25 cellular contexts compared by ENCODE assay signal in the genomic region with DNA sequence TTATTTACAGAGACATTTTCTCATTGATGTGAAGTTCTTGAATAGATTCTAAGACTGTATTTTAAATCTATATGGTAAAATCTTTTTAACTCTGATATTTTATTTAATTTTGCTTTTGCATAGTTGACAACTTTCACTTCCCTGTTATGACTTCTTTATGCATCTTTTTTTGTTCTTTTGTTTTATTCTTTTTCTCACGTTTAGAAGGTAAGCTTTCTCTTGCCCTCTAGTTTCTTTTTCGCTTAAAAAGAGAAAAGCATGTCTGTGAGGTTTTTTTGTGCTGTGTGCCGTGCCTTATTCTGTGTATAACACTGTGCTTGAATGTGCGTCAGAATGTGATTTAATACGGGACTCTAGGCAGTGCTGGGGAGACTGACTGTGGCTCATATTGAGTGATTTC.
A peak's percentile ranks its signal among the peaks of the same experiment; 100 is the strongest.
DNase-seq lines count a peak whose midpoint lies in the region; ATAC-seq lines count a peak whose summit lies in the region.
"Had no signal": no experiment of that assay in that cellular context is flagged by ENCODE, and none has a peak within 500 bp of the region (broad histone marks: within the 10 kb centered on the region; RNA-seq: fewer than 3 reads in every experiment).

No MANE protein-coding gene starts in this region.

- H4K12ac ChIP-seq in trophoblast cell (ENCODE audit: low read depth, low read length): no peak overlapping the region

- H3K27ac ChIP-seq in Karpas-422 (ENCODE audit: low read length) (peak overlapping the region; percentile 91), trophoblast cell (ENCODE audit: low read depth, low read length) (no peak overlapping the region)
- H3K27ac ChIP-seq: dorsolateral prefrontal cortex, lower lobe of right lung had no signal

- H3K36me3 ChIP-seq in Karpas-422 (ENCODE audit: insufficient read depth, low read length): no peaks in the 10 kb centered on the region; the same call in 1 of the 2 replicates
- H3K36me3 ChIP-seq in trophoblast cell (ENCODE audit: control insufficient read depth in 1 of 2, insufficient read depth in 2 of 2, low read length in 2 of 2): peaks cover 10 to 22% of the 10 kb centered on the region in 2 experiments

- H2AFZ ChIP-seq in Karpas-422 (ENCODE audit: low read length) (peak overlapping the region; percentile 31; the same call in 1 of the 2 replicates), trophoblast cell (ENCODE audit: insufficient read depth, low read length, poor library complexity) (no peak overlapping the region)

- H3K23ac ChIP-seq in trophoblast cell (ENCODE audit: low read length): no peak overlapping the region

- H3K14ac ChIP-seq in trophoblast cell (ENCODE audit: low read length): no peak overlapping the region

- no CpG with 5 or more reads among the region's 5 CpGs for WGBS in trophoblast cell (ENCODE audit: extremely low coverage, insufficient coverage, insufficient read length)

- DNase-seq in T-helper 1 cell (no peak), Karpas-422 (peak; percentile 59), memory B cell (ENCODE audit: low spot score in 2 of 2) (no peak), NCI-H2171 (lab: John Stamatoyannopoulos, UW) (no peak), trophoblast cell (no peak)
- DNase-seq in stimulated activated naive B cell treated with anti-CD40 and anti-IgM and Interleukin-4, amounts not matched to agents 10 μg/mL and 1 μg/mL and 100 μg/mL, for 72 hours: no peak
- no peak for DNase-seq in activated T-cell treated with anti-CD3 and anti-CD28 coated beads, Interleukin-2, amount 50 U/mL, for 4 hours
- DNase-seq: activated CD4-positive, alpha-beta T cell treated with anti-CD3 and anti-CD28 coated beads for 48 hours; COR-L47; DMS79; dorsolateral prefrontal cortex; kidney; lower lobe of right lung; NCI-H1417 treated with DMSO at 0.1 percent for 48 hours; NCI-H2107; NCI-H446 treated with DMSO at 0.1 percent for 48 hours; PC-3; Right ventricle myocardium superior; small intestine; stimulated activated CD4-positive, alpha-beta T cell treated with anti-CD3 and anti-CD28 coated beads, Interleukin-1b, Interleukin-23, amount 100 ng/mL, for 48 hours had no signal

- H3K9ac ChIP-seq in Karpas-422 (ENCODE audit: low read length) (peak overlapping the region; percentile 64), trophoblast cell (ENCODE audit: low read length) (no peak overlapping the region)

- H2BK12ac ChIP-seq in trophoblast cell (ENCODE audit: low read length): no peak overlapping the region

- H3K36me3 Mint-ChIP-seq in T-helper 1 cell treated with Interleukin-12 subunit alpha and Interleukin-12 subunit beta and Interleukin-4 antibody, amounts not matched to agents 30 μg/mL and 1 μg/mL, for 36 hours (ENCODE audit: low read depth): peaks cover 37% of the 10 kb centered on the region
- peaks cover 15% of the 10 kb centered on the region for H3K36me3 Mint-ChIP-seq in memory B cell
- H3K36me3 Mint-ChIP-seq in stimulated activated naive B cell treated with anti-CD40 and anti-IgM and Interleukin-4, amounts not matched to agents 10 μg/mL and 1 μg/mL and 100 μg/mL, for 72 hours: peaks cover 33 to 49% of the 10 kb centered on the region in 2 donors
- H3K36me3 Mint-ChIP-seq in activated T-cell treated with anti-CD3 and anti-CD28 coated beads, Interleukin-2, amount 50 U/mL, for 4 hours (ENCODE audit: insufficient read depth): peaks cover 27% of the 10 kb centered on the region

- no peaks in the 10 kb centered on the region for H3K9me2 ChIP-seq in Karpas-422 (replicated peaks; ENCODE audit: insufficient read depth, low read length)

- ATAC-seq in memory B cell (ENCODE audit: low read depth): no peak
- no peak for ATAC-seq in stimulated activated naive B cell treated with anti-CD40 and anti-IgM and Interleukin-4, amounts not matched to agents 10 μg/mL and 1 μg/mL and 100 μg/mL, for 72 hours (replicated peaks)
- no peak for ATAC-seq in activated T-cell treated with anti-CD3 and anti-CD28 coated beads, Interleukin-2, amount 50 U/mL, for 4 hours
- ATAC-seq: lower lobe of right lung, PC-3 had no signal

- no peaks in the 10 kb centered on the region for H4K20me1 ChIP-seq in Karpas-422 (ENCODE audit: insufficient read depth, low read depth, low read length)

- no peaks in the 10 kb centered on the region for H3K27me3 Mint-ChIP-seq in T-helper 1 cell treated with Interleukin-12 subunit alpha and Interleukin-12 subunit beta and Interleukin-4 antibody, amounts not matched to agents 30 μg/mL and 1 μg/mL, for 36 hours (ENCODE audit: low read depth)
- H3K27me3 Mint-ChIP-seq in memory B cell: no peaks in the 10 kb centered on the region
- H3K27me3 Mint-ChIP-seq in stimulated activated naive B cell treated with anti-CD40 and anti-IgM and Interleukin-4, amounts not matched to agents 10 μg/mL and 1 μg/mL and 100 μg/mL, for 72 hours: no peaks in the 10 kb centered on the region
- no peaks in the 10 kb centered on the region for H3K27me3 Mint-ChIP-seq in activated T-cell treated with anti-CD3 and anti-CD28 coated beads, Interleukin-2, amount 50 U/mL, for 4 hours (ENCODE audit: low read depth)
- H3K27me3 Mint-ChIP-seq: activated naive CD4-positive, alpha-beta T cell treated with anti-CD3 and anti-CD28 coated beads, Interleukin-2, amount 50 U/mL, for 24 hours; central memory CD8-positive, alpha-beta T cell had no signal

- H3K79me2 ChIP-seq in Karpas-422 (ENCODE audit: low read length) (peaks cover 27% of the 10 kb centered on the region), trophoblast cell (ENCODE audit: control insufficient read depth, insufficient read depth, low read length, poor library complexity) (no peaks in the 10 kb centered on the region)

- H4K91ac ChIP-seq in trophoblast cell (ENCODE audit: low read depth, low read length): no peak overlapping the region

- no peak overlapping the region for H3K18ac ChIP-seq in trophoblast cell (ENCODE audit: low read length)

- H3K4me3 Mint-ChIP-seq in T-helper 1 cell treated with Interleukin-12 subunit alpha and Interleukin-12 subunit beta and Interleukin-4 antibody, amounts not matched to agents 30 μg/mL and 1 μg/mL, for 36 hours: no peak overlapping the region
- peak overlapping the region; percentile 12 for H3K4me3 Mint-ChIP-seq in memory B cell
- H3K4me3 Mint-ChIP-seq in stimulated activated naive B cell treated with anti-CD40 and anti-IgM and Interleukin-4, amounts not matched to agents 10 μg/mL and 1 μg/mL and 100 μg/mL, for 72 hours: peak overlapping the region in 1 of 2 donors; percentile 17
- H3K4me3 Mint-ChIP-seq in activated T-cell treated with anti-CD3 and anti-CD28 coated beads, Interleukin-2, amount 50 U/mL, for 4 hours: no peak overlapping the region
- H3K4me3 Mint-ChIP-seq: activated naive CD4-positive, alpha-beta T cell treated with anti-CD3 and anti-CD28 coated beads, Interleukin-2, amount 50 U/mL, for 24 hours; activated T-helper 1 cell treated with anti-CD3 and anti-CD28 coated beads, Interleukin-12 subunit alpha, Interleukin-12 subunit beta, Interleukin-2, Interleukin-4 antibody, amounts not matched to agents 30 ng/mL and 10 ng/mL and 1 ng/mL, durations not matched to agents 14 hours and 24 hours and 36 hours; central memory CD8-positive, alpha-beta T cell had no signal

- peak overlapping the region; percentile 83 for H3K4me2 ChIP-seq in Karpas-422 (ENCODE audit: low read depth, low read length, poor library complexity, severe bottlenecking)
- no peak overlapping the region for H3K4me2 ChIP-seq in trophoblast cell (ENCODE audit: low read length)

- no peak overlapping the region for H4K8ac ChIP-seq in trophoblast cell (ENCODE audit: low read depth, low read length)

- H3K4me1 Mint-ChIP-seq in T-helper 1 cell treated with Interleukin-12 subunit alpha and Interleukin-12 subunit beta and Interleukin-4 antibody, amounts not matched to agents 30 μg/mL and 1 μg/mL, for 36 hours (ENCODE audit: low read depth): peaks cover 17% of the 10 kb centered on the region
- H3K4me1 Mint-ChIP-seq in memory B cell: peaks cover 14% of the 10 kb centered on the region
- H3K4me1 Mint-ChIP-seq in stimulated activated naive B cell treated with anti-CD40 and anti-IgM and Interleukin-4, amounts not matched to agents 10 μg/mL and 1 μg/mL and 100 μg/mL, for 72 hours: peaks cover 31 to 75% of the 10 kb centered on the region in 2 donors
- peaks cover 41% of the 10 kb centered on the region for H3K4me1 Mint-ChIP-seq in activated T-cell treated with anti-CD3 and anti-CD28 coated beads, Interleukin-2, amount 50 U/mL, for 4 hours (ENCODE audit: low read depth)

- no peak overlapping the region for H2BK5ac ChIP-seq in trophoblast cell (ENCODE audit: low read depth, low read length, poor library complexity)

- H3K27me3 ChIP-seq in Karpas-422 (ENCODE audit: low read length) (no peaks in the 10 kb centered on the region), trophoblast cell (ENCODE audit: insufficient read depth, low read length) (no peaks in the 10 kb centered on the region)
- H3K27me3 ChIP-seq: dorsolateral prefrontal cortex, neutrophil had no signal

- no peak overlapping the region for H2BK120ac ChIP-seq in trophoblast cell (ENCODE audit: insufficient read depth, low read length, poor library complexity)

- H2AK5ac ChIP-seq in trophoblast cell (ENCODE audit: low read length): no peak overlapping the region

- peak overlapping the region; percentile 18 for H3K27ac Mint-ChIP-seq in T-helper 1 cell treated with Interleukin-12 subunit alpha and Interleukin-12 subunit beta and Interleukin-4 antibody, amounts not matched to agents 30 μg/mL and 1 μg/mL, for 36 hours
- H3K27ac Mint-ChIP-seq in memory B cell: no peak overlapping the region
- H3K27ac Mint-ChIP-seq in stimulated activated naive B cell treated with anti-CD40 and anti-IgM and Interleukin-4, amounts not matched to agents 10 μg/mL and 1 μg/mL and 100 μg/mL, for 72 hours: peak overlapping the region; percentile 15
- H3K27ac Mint-ChIP-seq: activated naive CD4-positive, alpha-beta T cell treated with anti-CD3 and anti-CD28 coated beads, Interleukin-2, amount 50 U/mL, for 24 hours; activated T-helper 1 cell treated with anti-CD3 and anti-CD28 coated beads, Interleukin-12 subunit alpha, Interleukin-12 subunit beta, Interleukin-2, Interleukin-4 antibody, amounts not matched to agents 30 ng/mL and 10 ng/mL and 1 ng/mL, durations not matched to agents 14 hours and 24 hours and 36 hours had no signal

- no peaks in the 10 kb centered on the region for H3K9me3 Mint-ChIP-seq in T-helper 1 cell treated with Interleukin-12 subunit alpha and Interleukin-12 subunit beta and Interleukin-4 antibody, amounts not matched to agents 30 μg/mL and 1 μg/mL, for 36 hours
- no peaks in the 10 kb centered on the region for H3K9me3 Mint-ChIP-seq in memory B cell
- H3K9me3 Mint-ChIP-seq in stimulated activated naive B cell treated with anti-CD40 and anti-IgM and Interleukin-4, amounts not matched to agents 10 μg/mL and 1 μg/mL and 100 μg/mL, for 72 hours: no peaks in the 10 kb centered on the region
- no peaks in the 10 kb centered on the region for H3K9me3 Mint-ChIP-seq in activated T-cell treated with anti-CD3 and anti-CD28 coated beads, Interleukin-2, amount 50 U/mL, for 4 hours
- H3K9me3 Mint-ChIP-seq: activated naive CD4-positive, alpha-beta T cell treated with anti-CD3 and anti-CD28 coated beads, Interleukin-2, amount 50 U/mL, for 24 hours; activated T-helper 1 cell treated with anti-CD3 and anti-CD28 coated beads, Interleukin-12 subunit alpha, Interleukin-12 subunit beta, Interleukin-2, Interleukin-4 antibody, amounts not matched to agents 30 ng/mL and 10 ng/mL and 1 ng/mL, durations not matched to agents 14 hours and 24 hours and 36 hours; central memory CD8-positive, alpha-beta T cell had no signal

- no peak overlapping the region for H3K4ac ChIP-seq in trophoblast cell (ENCODE audit: low read depth, low read length)

- H3K4me1 ChIP-seq in Karpas-422 (ENCODE audit: low read length) (peaks cover 72% of the 10 kb centered on the region), trophoblast cell (ENCODE audit: control insufficient read depth in 1 of 2, insufficient read depth in 2 of 2, low read length in 2 of 2) (no peaks in the 10 kb centered on the region)

- H3K4me3 ChIP-seq in Karpas-422 (ENCODE audit: low read length) (peak overlapping the region; percentile 61), trophoblast cell (ENCODE audit: low read depth, low read length) (no peak overlapping the region)
- H3K4me3 ChIP-seq: dorsolateral prefrontal cortex, lower lobe of right lung had no signal

- H3K9me3 ChIP-seq in Karpas-422 (ENCODE audit: low read length): no peaks in the 10 kb centered on the region
- H3K9me3 ChIP-seq in trophoblast cell (ENCODE audit: insufficient read depth, low read depth, low read length): no peaks in the 10 kb centered on the region
- H3K9me3 ChIP-seq: lower lobe of right lung, neutrophil had no signal

- no peaks in the 10 kb centered on the region for H3K79me1 ChIP-seq in trophoblast cell (ENCODE audit: low read length)
